Comparison of ENCODE assay signal across 1 cellular context in genomic region chr22:22018825-22019658, GRCh38.
TF ChIP-seq lines count a peak whose summit lies in the region.

No MANE protein-coding gene starts in this region.

TF ChIP-seq in K562, 482 proteins besides CTCF, POLR2A, EP300 and RAD21 (continued from another document and continues in another):
- TF ChIP-seq STAT6 (CRISPR knock-in tag; IDR thresholded peaks at IDR 0.05) = 0 out of 2 replicates have a peak, but pooled peaks have one; percentile 33
- TF ChIP-seq NR2C2 (CRISPR knock-in tag; IDR thresholded peaks at IDR 0.05) = no peak
- no peak for TF ChIP-seq NR2C2 (tag; IDR thresholded peaks at IDR 0.05)
- TF ChIP-seq FOXA1 (IDR thresholded peaks at IDR 0.05; ENCODE audit: borderline replicate concordance) = no peak
- TF ChIP-seq REST (CRISPR knock-in tag; IDR thresholded peaks at IDR 0.05; ENCODE audit: low read depth) = peak; percentile 69; the same call in 1 of the 2 replicates
- no peak for TF ChIP-seq VEZF1 (CRISPR knock-in tag; IDR thresholded peaks at IDR 0.05)
- TF ChIP-seq C11orf30 (IDR thresholded peaks at IDR 0.05; ENCODE audit: low read depth) = no peak
- TF ChIP-seq SOX6 (IDR thresholded peaks at IDR 0.05) = no peak
- TF ChIP-seq ZNF140 (CRISPR knock-in tag; IDR thresholded peaks at IDR 0.05) = no peak
- TF ChIP-seq ATF1 (CRISPR knock-in tag; IDR thresholded peaks at IDR 0.05) = no peak
- no peak for TF ChIP-seq ATF1 (tag; IDR thresholded peaks at IDR 0.05)
- 0 out of 2 replicates have a peak, but pooled peaks have one; percentile 22 for TF ChIP-seq CLOCK (CRISPR knock-in tag; IDR thresholded peaks at IDR 0.05; ENCODE audit: borderline replicate concordance)
- no peak for TF ChIP-seq BMI1 (IDR thresholded peaks at IDR 0.05; ENCODE audit: low read length)
- no peak for TF ChIP-seq ZNF778 (CRISPR knock-in tag; IDR thresholded peaks at IDR 0.05)
- no peak for TF ChIP-seq NFE2L1 (tag; IDR thresholded peaks at IDR 0.05; ENCODE audit: borderline replicate concordance, low read depth)
- TF ChIP-seq GTF2A2 (tag; IDR thresholded peaks at IDR 0.05) = no peak
- no peak for TF ChIP-seq RBM17 (IDR thresholded peaks at IDR 0.05; ENCODE audit: borderline replicate concordance, low read depth, low read length)
- no peak for TF ChIP-seq RBM25 (IDR thresholded peaks at IDR 0.05; ENCODE audit: low read depth, low read length, severe bottlenecking)
- TF ChIP-seq POLR2G (IDR thresholded peaks at IDR 0.05; ENCODE audit: low read depth, low read length) = no peak
- no peak for TF ChIP-seq THRAP3 (IDR thresholded peaks at IDR 0.05; ENCODE audit: borderline replicate concordance)
- TF ChIP-seq ZNF121 (CRISPR knock-in tag; conservative IDR thresholded peaks at IDR 0.05) = no peak
- TF ChIP-seq E2F6 (IDR thresholded peaks at IDR 0.05; ENCODE audit: borderline replicate concordance in 1 of 2, extremely low read depth in 1 of 2, insufficient read depth in 1 of 2, insufficient read length in 1 of 2, low read depth in 1 of 2, low read length in 1 of 2, poor library complexity in 1 of 2, severe bottlenecking in 1 of 2) = no peak
- TF ChIP-seq TAF9B (IDR thresholded peaks at IDR 0.05; ENCODE audit: partially characterized antibody) = no peak
- no peak for TF ChIP-seq HMG20B (CRISPR knock-in tag; IDR thresholded peaks at IDR 0.05)
- TF ChIP-seq ZNF551 (CRISPR knock-in tag; IDR thresholded peaks at IDR 0.05) = no peak
- no peak for TF ChIP-seq GTF2B (IDR thresholded peaks at IDR 0.05; ENCODE audit: extremely low read depth, insufficient read length)
- TF ChIP-seq TEAD2 (tag; IDR thresholded peaks at IDR 0.05) = no peak
- TF ChIP-seq HEY1 (CRISPR knock-in tag; IDR thresholded peaks at IDR 0.05; ENCODE audit: borderline replicate concordance) = no peak
- TF ChIP-seq GTF3C2 (IDR thresholded peaks at IDR 0.05; ENCODE audit: borderline replicate concordance, extremely low read depth, insufficient read length) = no peak
- TF ChIP-seq FOSL1 (tag; conservative IDR thresholded peaks at IDR 0.05) = no peak
- TF ChIP-seq ILK (tag; IDR thresholded peaks at IDR 0.05; ENCODE audit: borderline replicate concordance, low read depth) = no peak
- TF ChIP-seq ZNF436 (CRISPR knock-in tag; IDR thresholded peaks at IDR 0.05) = 0 out of 2 replicates have a peak, but pooled peaks have one; percentile 25
- TF ChIP-seq ZNF347 (CRISPR knock-in tag; IDR thresholded peaks at IDR 0.05; ENCODE audit: low read depth) = no peak
- TF ChIP-seq ARID3A (IDR thresholded peaks at IDR 0.05; ENCODE audit: borderline replicate concordance, low read depth, low read length) = no peak
- TF ChIP-seq ZNF449 (CRISPR knock-in tag; IDR thresholded peaks at IDR 0.05) = 0 out of 2 replicates have a peak, but pooled peaks have one; percentile 50
- TF ChIP-seq NRF1 (conservative IDR thresholded peaks at IDR 0.05 in 1 of 2, IDR thresholded peaks at IDR 0.05 in 1 of 2) = no peak
- 0 out of 2 replicates have a peak, but pooled peaks have one; percentile 48 for TF ChIP-seq ELF4 (CRISPR knock-in tag; IDR thresholded peaks at IDR 0.05)
